In the genomic region with DNA sequence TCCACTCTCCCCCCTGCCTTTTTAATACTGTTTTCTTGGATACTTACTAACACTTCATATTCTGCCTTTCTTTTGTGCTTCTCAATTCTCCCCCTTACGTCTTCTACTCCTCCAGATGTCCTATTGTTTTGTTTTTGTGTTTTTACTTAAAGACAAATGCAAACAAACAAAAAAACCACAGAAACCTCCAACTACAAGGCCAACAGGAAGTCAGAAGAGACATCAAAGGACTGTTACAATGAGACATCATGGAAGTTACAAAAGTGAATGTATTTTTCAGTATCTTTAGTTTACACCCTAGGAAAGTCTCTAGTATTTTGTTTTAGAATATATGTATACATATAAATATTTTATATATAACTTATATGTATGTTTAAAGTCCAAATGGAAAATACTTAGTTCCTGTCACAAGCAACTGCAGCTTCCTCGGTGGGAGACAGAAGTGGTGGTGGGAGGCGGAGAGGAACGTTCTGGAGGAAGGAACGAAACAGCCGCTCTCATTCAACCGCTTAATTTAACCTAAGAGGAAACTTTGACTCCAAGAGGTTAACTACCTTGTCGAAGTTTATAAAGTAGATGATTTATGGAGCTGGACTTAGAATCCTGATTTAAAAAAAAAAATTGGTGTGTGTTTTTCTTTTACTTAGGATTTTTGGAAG, we compare ENCODE assay signal across 20 cellular contexts.
"Had no signal": no experiment of that assay in that cellular context is flagged by ENCODE, and none has a peak within 500 bp of the region (broad histone marks: within the 10 kb centered on the region; RNA-seq: fewer than 3 reads in every experiment).

No MANE protein-coding gene starts in this region.

- H3K9me3 Mint-ChIP-seq: activated CD8-positive, alpha-beta T cell treated with anti-CD3 and anti-CD28 coated beads for 36 hours; memory B cell had no signal

- H3K4me2 ChIP-seq: smooth muscle cell had no signal

- H3K9me3 ChIP-seq: ascending aorta, breast epithelium, gastroesophageal sphincter, left ventricle myocardium inferior, psoas muscle, right lobe of liver, suprapubic skin had no signal

- H3K36me3 ChIP-seq: ascending aorta, breast epithelium, gastroesophageal sphincter, left ventricle myocardium inferior, right lobe of liver, suprapubic skin had no signal

- H3K27ac ChIP-seq: ascending aorta, breast epithelium, gastroesophageal sphincter, left ventricle myocardium inferior, psoas muscle, right lobe of liver, suprapubic skin had no signal

- DNase-seq: activated CD4-positive, alpha-beta T cell treated with anti-CD3 and anti-CD28 coated beads for 36 hours; activated CD8-positive, alpha-beta memory T cell treated with anti-CD3 and anti-CD28 coated beads, Interleukin-2, amount 50 U/mL, for 4 hours; activated CD8-positive, alpha-beta T cell treated with anti-CD3 and anti-CD28 coated beads for 36 hours; activated gamma-delta T cell treated with Interleukin-2 at 50 U/mL for 16 hours; activated T-cell treated with anti-CD3 and anti-CD28 coated beads, Interleukin-2, amount 50 U/mL, for 48 hours; cerebellar nuclear complex; left ventricle myocardium inferior; psoas muscle; right lobe of liver; stimulated activated CD4-positive, alpha-beta T cell treated with anti-CD3 and anti-CD28 coated beads, Interleukin-4, amount 100 ng/mL, for 4 hours; stimulated activated CD8-positive, alpha-beta memory T cell treated with anti-CD3 and anti-CD28 coated beads, Interleukin-4, amount 100 ng/mL, for 48 hours; stimulated activated naive CD4-positive, alpha-beta T cell treated with Interleukin-2 at 50 U/mL for 16 hours; T-helper 17 cell; trophoblast cell had no signal

- ATAC-seq: activated CD8-positive, alpha-beta T cell treated with anti-CD3 and anti-CD28 coated beads for 36 hours; gastroesophageal sphincter; psoas muscle; right lobe of liver; T-helper 17 cell had no signal

- H3K36me3 Mint-ChIP-seq: memory B cell had no signal

- H3K4me3 ChIP-seq: ascending aorta, breast epithelium, gastroesophageal sphincter, left ventricle myocardium inferior, psoas muscle, right lobe of liver, smooth muscle cell, suprapubic skin had no signal

- H3K4me3 Mint-ChIP-seq: activated CD4-positive, alpha-beta T cell treated with anti-CD3 and anti-CD28 coated beads for 36 hours; activated CD8-positive, alpha-beta T cell treated with anti-CD3 and anti-CD28 coated beads for 36 hours; memory B cell; T-helper 17 cell had no signal

- H3K27ac Mint-ChIP-seq: activated CD4-positive, alpha-beta T cell treated with anti-CD3 and anti-CD28 coated beads for 36 hours; activated CD8-positive, alpha-beta T cell treated with anti-CD3 and anti-CD28 coated beads for 36 hours; memory B cell; T-helper 17 cell had no signal

- H3K4me1 ChIP-seq: ascending aorta, psoas muscle had no signal

- H3K27me3 ChIP-seq: ascending aorta, breast epithelium, right lobe of liver had no signal
